In genomic region chr3:195213639-195214315, GRCh38 we compare ENCODE assay signal across 1 cellular context.
TF ChIP-seq lines count a peak whose summit lies in the region.

No MANE protein-coding gene starts in this region.

TF ChIP-seq in H1, 55 proteins besides CTCF, POLR2A, EP300 and RAD21:
- TF ChIP-seq SAP30 (IDR thresholded peaks at IDR 0.05; ENCODE audit: insufficient read depth, insufficient replicate concordance, low read length): no peak
- TF ChIP-seq BACH1 (IDR thresholded peaks at IDR 0.05; ENCODE audit: low read length): no peak
- no peak for TF ChIP-seq PHF8 (conservative IDR thresholded peaks at IDR 0.05; ENCODE audit: low read depth, low read length)
- TF ChIP-seq CBX8 (IDR thresholded peaks at IDR 0.05; ENCODE audit: borderline replicate concordance, low read depth, low read length): no peak
- TF ChIP-seq KDM1A (IDR thresholded peaks at IDR 0.05; ENCODE audit: borderline replicate concordance, low read length): no peak
- TF ChIP-seq ATF3 (IDR thresholded peaks at IDR 0.05; ENCODE audit: insufficient read depth, low read depth, low read length): no peak
- TF ChIP-seq EZH2 (IDR thresholded peaks at IDR 0.05; ENCODE audit: low read depth, low read length, severe bottlenecking): no peak
- TF ChIP-seq CTBP2 (IDR thresholded peaks at IDR 0.05; ENCODE audit: borderline replicate concordance, insufficient read depth, insufficient read length, low read length): no peak
- TF ChIP-seq CEBPB (IDR thresholded peaks at IDR 0.05; ENCODE audit: low read depth, low read length): no peak
